In the genomic region with DNA sequence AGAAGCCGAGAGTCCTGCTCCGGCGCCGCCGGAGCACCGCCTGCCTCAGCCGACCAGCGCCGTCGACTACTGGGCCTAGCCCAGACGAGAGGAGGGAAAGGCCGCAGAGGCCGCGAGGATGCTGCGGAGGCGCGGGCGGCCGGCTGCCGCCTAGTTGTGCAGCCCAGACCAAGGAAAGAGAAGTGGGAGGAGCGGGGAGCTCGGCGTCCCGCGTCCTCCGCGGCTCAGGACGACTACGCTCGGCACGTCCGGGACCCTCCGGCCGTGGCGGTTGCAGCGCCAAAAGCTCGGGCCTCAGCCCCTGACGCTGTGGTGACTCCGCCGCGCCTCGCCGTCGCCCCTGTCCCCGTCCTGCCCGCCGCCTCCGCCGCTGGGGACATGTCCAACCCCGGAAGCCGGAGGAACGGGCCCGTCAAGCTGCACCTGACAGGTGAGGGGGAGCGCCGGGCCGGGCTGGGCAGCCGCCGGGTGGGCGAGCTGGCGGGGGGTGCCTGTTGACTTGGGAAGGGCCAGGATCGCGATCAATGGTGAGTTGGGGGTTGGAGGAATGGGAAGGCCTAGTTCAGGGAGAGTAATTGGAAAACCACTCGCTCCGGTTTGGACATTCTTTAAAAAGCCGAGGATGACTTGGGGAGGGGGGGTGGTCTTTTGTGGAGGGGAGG, we compare ENCODE assay signal across 9 cellular contexts. TPM values are rescaled to one million over a fixed set of nuclear protein-coding genes. Genes with fewer than 3 reads are reported as not detected.
DNase-seq lines count a peak whose midpoint lies in the region; ATAC-seq, FAIRE-seq and TF ChIP-seq lines count a peak whose summit lies in the region.
"Had no signal": no experiment of that assay in that cellular context is flagged by ENCODE, and none has a peak within 500 bp of the region (broad histone marks: within the 10 kb centered on the region; RNA-seq: fewer than 3 reads in every experiment).

No MANE protein-coding gene starts in this region.

- H3K9me3 ChIP-seq in HEK293 (ENCODE audit: control insufficient read depth, insufficient read depth, low read depth, low read length), result no peaks in the 10 kb centered on the region

- peaks cover 16% of the 10 kb centered on the region for H3K36me3 Mint-ChIP-seq in Calu3 (ENCODE audit: insufficient read depth, unreplicated experiment)
- H3K36me3 Mint-ChIP-seq in activated naive CD4-positive, alpha-beta T cell treated with anti-CD3 and anti-CD28 coated beads, Interleukin-2, amount 50 U/mL, for 72 hours, result peaks cover 0 to 12% of the 10 kb centered on the region in 2 donors

- no peaks in the 10 kb centered on the region; a peak in 1 of 3 replicates for H3K36me3 ChIP-seq in HEK293 (ENCODE audit: control insufficient read depth in 2 of 2, insufficient read depth in 1 of 2, low read length in 2 of 2)

- intact Hi-C loops in Calu3 (cut with micrococcal nuclease; ENCODE audit: unreplicated experiment), result no loop called here
- intact Hi-C loops in head of caudate nucleus (cut with DNase I), result no loop called here

- ATAC-seq in activated naive CD4-positive, alpha-beta T cell treated with anti-CD3 and anti-CD28 coated beads, Interleukin-2, amount 50 U/mL, for 72 hours, result peak; percentile 82 to 93

- peak overlapping the region; percentile 52 for H3K27ac Mint-ChIP-seq in Calu3 (ENCODE audit: unreplicated experiment)
- H3K27ac Mint-ChIP-seq in activated naive CD4-positive, alpha-beta T cell treated with anti-CD3 and anti-CD28 coated beads, Interleukin-2, amount 50 U/mL, for 72 hours, result peak overlapping the region; percentile 95

- peak overlapping the region; percentile 70 for H3K4me3 ChIP-seq in HEK293 (ENCODE audit: low read depth, low read length)

- peak; percentile 68 for DNase-seq in Calu3
- DNase-seq in RCC 7860 (ENCODE audit: low spot score), result peak; percentile 46
- peak; percentile 64 to 72 for DNase-seq in activated naive CD4-positive, alpha-beta T cell treated with anti-CD3 and anti-CD28 coated beads, Interleukin-2, amount 50 U/mL, for 72 hours (ENCODE audit: low spot score in 2 of 2)
- DNase-seq in head of caudate nucleus, result peak in 41 of 42 donors; percentile 23 to 80 (median 60)
- DNase-seq in nucleus accumbens (lab: John Stamatoyannopoulos, UW), result peak in 50 of 56 donors; percentile 6 to 76 (median 48)
- peak; percentile 58 for DNase-seq in superior temporal gyrus (ENCODE audit: extremely low spot score)
- DNase-seq in D721Med (ENCODE audit: insufficient read length, low spot score), result no peak

- no TSS peak for BruUV-seq in Calu3 (replicated peaks; lab: Mats Ljungman, UMichigan)

- H3K27ac ChIP-seq in HEK293 (ENCODE audit: extremely low read depth, low read depth, low read length), result peak overlapping the region; percentile 97
- H3K27ac ChIP-seq: KMS-11 had no signal

- POLR2A ChIA-PET in HEK293 (lab: Yijun Ruan, JAX), result interaction anchor here (0.6 to 2.7 kb wide), 15 partner anchors 38 to 261 kb away, joined by 3 to 13 read pairs (median 4); a partner anchor contains a TSS

- FAIRE-seq in RCC 7860 (lab: Jason Lieb, UNC) (no peak), D721Med (lab: Jason Lieb, UNC) (no peak)

- peaks cover 2% of the 10 kb centered on the region for H3K9me3 Mint-ChIP-seq in Calu3 (ENCODE audit: low read depth, unreplicated experiment)
- no peaks in the 10 kb centered on the region for H3K9me3 Mint-ChIP-seq in activated naive CD4-positive, alpha-beta T cell treated with anti-CD3 and anti-CD28 coated beads, Interleukin-2, amount 50 U/mL, for 72 hours

- peaks cover 3% of the 10 kb centered on the region; the same call in 1 of the 2 replicates for H3K4me1 ChIP-seq in HEK293 (ENCODE audit: control insufficient read depth, insufficient read depth, low read length)

- CTCF ChIA-PET in Calu3 (lab: Charles Lee) (interaction anchor here (0.6 to 0.7 kb wide), 4 partner anchors 50 to 719 kb away, joined by 3 to 11 read pairs (median 4); no protein-coding TSS in a partner anchor), HEK293 (lab: Yijun Ruan, JAX) (interaction anchor here (0.7 to 1.3 kb wide), 4 partner anchors 9 to 223 kb away, joined by 3 to 5 read pairs (median 3); no protein-coding TSS in a partner anchor)

- no peak for TF ChIP-seq CTCF in Calu3 (IDR thresholded peaks at IDR 0.05; ENCODE audit: unreplicated experiment)
- TF ChIP-seq CTCF in HEK293 (tag by site-specific recombination; IDR thresholded peaks at IDR 0.05), result peak; percentile 52
- no peak for TF ChIP-seq CTCF in D721Med (IDR thresholded peaks at IDR 0.05; ENCODE audit: insufficient read depth, missing control alignments)

- H3K4me3 Mint-ChIP-seq in Calu3 (ENCODE audit: low read depth, unreplicated experiment), result peak overlapping the region; percentile 94

- H3K27me3 Mint-ChIP-seq in Calu3 (ENCODE audit: unreplicated experiment), result no peaks in the 10 kb centered on the region

- peaks cover 18% of the 10 kb centered on the region for H3K4me1 Mint-ChIP-seq in Calu3 (ENCODE audit: low read depth, unreplicated experiment)

TF ChIP-seq in HEK293, 187 proteins besides CTCF, POLR2A, EP300 and RAD21 (continues in another document):
- TF ChIP-seq ZNF558 (tag by site-specific recombination; IDR thresholded peaks at IDR 0.05), result no peak
- TF ChIP-seq RBAK (tag by site-specific recombination; IDR thresholded peaks at IDR 0.05), result no peak
- TF ChIP-seq, protein P1, sequence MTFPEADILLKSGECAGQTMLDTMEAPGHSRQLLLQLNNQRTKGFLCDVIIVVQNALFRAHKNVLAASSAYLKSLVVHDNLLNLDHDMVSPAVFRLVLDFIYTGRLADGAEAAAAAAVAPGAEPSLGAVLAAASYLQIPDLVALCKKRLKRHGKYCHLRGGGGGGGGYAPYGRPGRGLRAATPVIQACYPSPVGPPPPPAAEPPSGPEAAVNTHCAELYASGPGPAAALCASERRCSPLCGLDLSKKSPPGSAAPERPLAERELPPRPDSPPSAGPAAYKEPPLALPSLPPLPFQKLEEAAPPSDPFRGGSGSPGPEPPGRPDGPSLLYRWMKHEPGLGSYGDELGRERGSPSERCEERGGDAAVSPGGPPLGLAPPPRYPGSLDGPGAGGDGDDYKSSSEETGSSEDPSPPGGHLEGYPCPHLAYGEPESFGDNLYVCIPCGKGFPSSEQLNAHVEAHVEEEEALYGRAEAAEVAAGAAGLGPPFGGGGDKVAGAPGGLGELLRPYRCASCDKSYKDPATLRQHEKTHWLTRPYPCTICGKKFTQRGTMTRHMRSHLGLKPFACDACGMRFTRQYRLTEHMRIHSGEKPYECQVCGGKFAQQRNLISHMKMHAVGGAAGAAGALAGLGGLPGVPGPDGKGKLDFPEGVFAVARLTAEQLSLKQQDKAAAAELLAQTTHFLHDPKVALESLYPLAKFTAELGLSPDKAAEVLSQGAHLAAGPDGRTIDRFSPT (tag by site-specific recombination; IDR thresholded peaks at IDR 0.05), result no peak
- TF ChIP-seq, protein P2, sequence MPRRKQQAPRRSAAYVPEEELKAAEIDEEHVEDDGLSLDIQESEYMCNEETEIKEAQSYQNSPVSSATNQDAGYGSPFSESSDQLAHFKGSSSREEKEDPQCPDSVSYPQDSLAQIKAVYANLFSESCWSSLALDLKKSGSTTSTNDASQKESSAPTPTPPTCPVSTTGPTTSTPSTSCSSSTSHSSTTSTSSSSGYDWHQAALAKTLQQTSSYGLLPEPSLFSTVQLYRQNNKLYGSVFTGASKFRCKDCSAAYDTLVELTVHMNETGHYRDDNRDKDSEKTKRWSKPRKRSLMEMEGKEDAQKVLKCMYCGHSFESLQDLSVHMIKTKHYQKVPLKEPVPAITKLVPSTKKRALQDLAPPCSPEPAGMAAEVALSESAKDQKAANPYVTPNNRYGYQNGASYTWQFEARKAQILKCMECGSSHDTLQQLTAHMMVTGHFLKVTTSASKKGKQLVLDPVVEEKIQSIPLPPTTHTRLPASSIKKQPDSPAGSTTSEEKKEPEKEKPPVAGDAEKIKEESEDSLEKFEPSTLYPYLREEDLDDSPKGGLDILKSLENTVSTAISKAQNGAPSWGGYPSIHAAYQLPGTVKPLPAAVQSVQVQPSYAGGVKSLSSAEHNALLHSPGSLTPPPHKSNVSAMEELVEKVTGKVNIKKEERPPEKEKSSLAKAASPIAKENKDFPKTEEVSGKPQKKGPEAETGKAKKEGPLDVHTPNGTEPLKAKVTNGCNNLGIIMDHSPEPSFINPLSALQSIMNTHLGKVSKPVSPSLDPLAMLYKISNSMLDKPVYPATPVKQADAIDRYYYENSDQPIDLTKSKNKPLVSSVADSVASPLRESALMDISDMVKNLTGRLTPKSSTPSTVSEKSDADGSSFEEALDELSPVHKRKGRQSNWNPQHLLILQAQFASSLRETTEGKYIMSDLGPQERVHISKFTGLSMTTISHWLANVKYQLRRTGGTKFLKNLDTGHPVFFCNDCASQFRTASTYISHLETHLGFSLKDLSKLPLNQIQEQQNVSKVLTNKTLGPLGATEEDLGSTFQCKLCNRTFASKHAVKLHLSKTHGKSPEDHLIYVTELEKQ (tag by site-specific recombination; IDR thresholded peaks at IDR 0.05; ENCODE audit: borderline replicate concordance), result 0 out of 2 replicates have a peak, but pooled peaks have one; percentile 29
- TF ChIP-seq ZNF354C (tag by site-specific recombination; IDR thresholded peaks at IDR 0.05; ENCODE audit: borderline replicate concordance, low read depth), result no peak
- TF ChIP-seq, protein P3, sequence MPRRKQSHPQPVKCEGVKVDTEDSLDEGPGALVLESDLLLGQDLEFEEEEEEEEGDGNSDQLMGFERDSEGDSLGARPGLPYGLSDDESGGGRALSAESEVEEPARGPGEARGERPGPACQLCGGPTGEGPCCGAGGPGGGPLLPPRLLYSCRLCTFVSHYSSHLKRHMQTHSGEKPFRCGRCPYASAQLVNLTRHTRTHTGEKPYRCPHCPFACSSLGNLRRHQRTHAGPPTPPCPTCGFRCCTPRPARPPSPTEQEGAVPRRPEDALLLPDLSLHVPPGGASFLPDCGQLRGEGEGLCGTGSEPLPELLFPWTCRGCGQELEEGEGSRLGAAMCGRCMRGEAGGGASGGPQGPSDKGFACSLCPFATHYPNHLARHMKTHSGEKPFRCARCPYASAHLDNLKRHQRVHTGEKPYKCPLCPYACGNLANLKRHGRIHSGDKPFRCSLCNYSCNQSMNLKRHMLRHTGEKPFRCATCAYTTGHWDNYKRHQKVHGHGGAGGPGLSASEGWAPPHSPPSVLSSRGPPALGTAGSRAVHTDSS (tag by site-specific recombination; IDR thresholded peaks at IDR 0.05), result no peak
- TF ChIP-seq GFI1B (tag by site-specific recombination; IDR thresholded peaks at IDR 0.05), result no peak
- TF ChIP-seq ZNF404 (tag by site-specific recombination; IDR thresholded peaks at IDR 0.05), result no peak

RNA-seq across cellular contexts. Expression of a gene that starts 37.7 kb away (rescaled TPM):
- 7.5 and 11.4 TPM in 2 replicates for total RNA-seq in Calu3 (2022)
- total RNA-seq in activated naive CD4-positive, alpha-beta T cell treated with anti-CD3 and anti-CD28 coated beads, Interleukin-2, amount 50 U/mL, for 72 hours, result 1 to 10 TPM; 3.7 to 4.2 TPM
